ENCODE assay signal across 8 cellular contexts in the genomic region with DNA sequence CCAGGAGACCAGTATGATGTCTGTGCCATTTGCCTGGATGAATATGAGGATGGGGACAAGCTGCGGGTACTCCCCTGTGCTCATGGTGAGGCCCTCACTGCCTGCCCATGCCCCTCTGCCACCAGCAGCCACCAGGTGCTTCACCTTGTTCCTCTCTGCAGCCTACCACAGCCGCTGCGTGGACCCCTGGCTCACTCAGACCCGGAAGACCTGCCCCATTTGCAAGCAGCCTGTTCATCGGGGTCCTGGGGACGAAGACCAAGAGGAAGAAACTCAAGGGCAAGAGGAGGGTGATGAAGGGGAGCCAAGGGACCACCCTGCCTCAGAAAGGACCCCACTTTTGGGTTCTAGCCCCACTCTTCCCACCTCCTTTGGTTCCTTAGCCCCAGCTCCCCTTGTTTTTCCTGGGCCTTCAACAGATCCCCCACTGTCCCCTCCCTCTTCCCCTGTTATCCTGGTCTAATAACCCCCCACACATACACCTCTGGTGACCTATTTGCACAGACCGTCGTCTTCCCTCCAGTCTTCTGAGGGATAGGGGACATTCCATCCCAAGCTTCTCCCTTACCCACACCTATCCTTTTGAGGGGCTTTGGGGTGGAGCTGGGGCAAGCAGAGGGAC. TPM values are rescaled to one million over a fixed set of nuclear protein-coding genes. Genes with fewer than 3 reads are reported as not detected.
DNase-seq lines count a peak whose midpoint lies in the region; ATAC-seq and TF ChIP-seq lines count a peak whose summit lies in the region.

No MANE protein-coding gene starts in this region.

- H3K27ac ChIP-seq in esophagus (ENCODE audit: low read depth in 2 of 2, low read length in 1 of 2) (peak overlapping the region; percentile 69 to 85), skin epidermis (peak overlapping the region in 20 of 21 experiments; percentile 7 to 100 (median 98))

- peak overlapping the region; percentile 100 for H3K4me3 Mint-ChIP-seq in T-helper 17 cell

- peaks cover 2 to 10% of the 10 kb centered on the region in 2 donors for H3K4me1 ChIP-seq in esophagus (ENCODE audit: control insufficient read depth in 2 of 2, insufficient read depth in 2 of 2, low read length in 1 of 2)

- peak overlapping the region; percentile 93 for H3K27ac Mint-ChIP-seq in T-helper 17 cell

- WGBS in esophagus, 2 donors, result 55 to 61% methylated on average over 8 of the region's 8 CpGs

- ATAC-seq in T-helper 17 cell, result no peak
- no peak for ATAC-seq in HG03354 (IDR thresholded peaks at IDR 0.05; ENCODE audit: poor library complexity, severe bottlenecking, unreplicated experiment)
- ATAC-seq in HG03342 (IDR thresholded peaks at IDR 0.05; ENCODE audit: unreplicated experiment), result no peak

- DNase-seq in GM13977 (ENCODE audit: low spot score) (peak; percentile 15), T-helper 17 cell (no peak), C1 segment of cervical spinal cord (lab: John Stamatoyannopoulos, UW) (no peak), NCI-H2227 (lab: John Stamatoyannopoulos, UW; ENCODE audit: unreplicated experiment) (no peak)

- TF ChIP-seq CTCF in GM13977 (IDR thresholded peaks at IDR 0.05; ENCODE audit: extremely low read depth, insufficient read depth, missing control alignments), result no peak

- H3K9me3 ChIP-seq in T-helper 17 cell (ENCODE audit: control insufficient read depth, low read length, poor library complexity, severe bottlenecking), result no peaks in the 10 kb centered on the region
- H3K9me3 ChIP-seq in esophagus (ENCODE audit: control insufficient read depth in 2 of 2, insufficient read depth in 1 of 2, low read depth in 1 of 2, low read length in 1 of 2), result no peaks in the 10 kb centered on the region

- peaks cover 59% of the 10 kb centered on the region for H3K4me1 Mint-ChIP-seq in T-helper 17 cell

- H3K27me3 Mint-ChIP-seq in T-helper 17 cell, result no peaks in the 10 kb centered on the region

- in situ Hi-C loops in GM13977 (cut with MboI; ENCODE audit: low pct_unique_long_range_greater_than_20kb, low sequenced_read_pairs, unreplicated experiment), result no loop called here

- peaks cover 5 to 27% of the 10 kb centered on the region in 2 donors for H3K36me3 ChIP-seq in esophagus (ENCODE audit: control insufficient read depth in 2 of 2, insufficient read depth in 2 of 2, low read length in 1 of 2)

- no peaks in the 10 kb centered on the region for H3K27me3 ChIP-seq in esophagus (ENCODE audit: control insufficient read depth in 1 of 2, insufficient read depth in 2 of 2, low read length in 2 of 2)

- H3K4me3 ChIP-seq in esophagus (ENCODE audit: low read depth in 1 of 2, low read length in 2 of 2), result no peak overlapping the region
- H3K4me3 ChIP-seq in skin epidermis, result peak overlapping the region in 5 of 7 experiments; percentile 2 to 100 (median 99)

- H3K36me3 Mint-ChIP-seq in T-helper 17 cell (ENCODE audit: low read depth), result peaks cover 28% of the 10 kb centered on the region

RNA-seq across cellular contexts. Expression of gene PFN1, which starts 3.7 kb away (rescaled TPM):
- total RNA-seq in T-helper 17 cell, result 100 to 1,000 TPM; 686 to 710 TPM
- polyA plus RNA-seq in esophagus, result 100 to 1,000 TPM; 371 to 761 TPM

RNA-seq across cellular contexts. Expression of gene RNF167, which starts 4.6 kb away (rescaled TPM):
- total RNA-seq in T-helper 17 cell, result 10 to 100 TPM; 95.5 to 99.0 TPM
- 100 to 1,000 TPM in 1 of 2 donors, 10 to 100 TPM in 1; 79.5 to 149 TPM for polyA plus RNA-seq in esophagus

RNA-seq across cellular contexts. Expression of gene SLC25A11, which starts 4.8 kb away (rescaled TPM):
- total RNA-seq in T-helper 17 cell, result 10 to 100 TPM; 26.2 to 26.4 TPM
- 10 to 100 TPM; 18.3 to 43.4 TPM for polyA plus RNA-seq in esophagus

RNA-seq across cellular contexts. Expression of gene ENO3, which starts 6.3 kb away (rescaled TPM):
- total RNA-seq in T-helper 17 cell, result 10 to 100 TPM; 17.2 to 17.6 TPM
- polyA plus RNA-seq in esophagus, result 10 to 100 TPM in 1 of 2 donors, 1 to 10 TPM in 1; 1.7 to 10.8 TPM

RNA-seq across cellular contexts. Expression of gene GP1BA, which starts 12.6 kb away (rescaled TPM):
- total RNA-seq in T-helper 17 cell, result 10 to 100 TPM in 1 of 2 donors, 1 to 10 TPM in 1; 1.6 to 22.9 TPM
- under 1 TPM; 0.02 to 0.12 TPM for polyA plus RNA-seq in esophagus

Comparison
In these comparisons a context has a peak if more than half of its experiments do, and no peak if none do; other contexts are left out.
1. H3K4me3 ChIP-seq: peak in skin epidermis (5 of 7); none in esophagus (0 of 2).